ENCODE assay signal across 13 cellular contexts in the genomic region with DNA sequence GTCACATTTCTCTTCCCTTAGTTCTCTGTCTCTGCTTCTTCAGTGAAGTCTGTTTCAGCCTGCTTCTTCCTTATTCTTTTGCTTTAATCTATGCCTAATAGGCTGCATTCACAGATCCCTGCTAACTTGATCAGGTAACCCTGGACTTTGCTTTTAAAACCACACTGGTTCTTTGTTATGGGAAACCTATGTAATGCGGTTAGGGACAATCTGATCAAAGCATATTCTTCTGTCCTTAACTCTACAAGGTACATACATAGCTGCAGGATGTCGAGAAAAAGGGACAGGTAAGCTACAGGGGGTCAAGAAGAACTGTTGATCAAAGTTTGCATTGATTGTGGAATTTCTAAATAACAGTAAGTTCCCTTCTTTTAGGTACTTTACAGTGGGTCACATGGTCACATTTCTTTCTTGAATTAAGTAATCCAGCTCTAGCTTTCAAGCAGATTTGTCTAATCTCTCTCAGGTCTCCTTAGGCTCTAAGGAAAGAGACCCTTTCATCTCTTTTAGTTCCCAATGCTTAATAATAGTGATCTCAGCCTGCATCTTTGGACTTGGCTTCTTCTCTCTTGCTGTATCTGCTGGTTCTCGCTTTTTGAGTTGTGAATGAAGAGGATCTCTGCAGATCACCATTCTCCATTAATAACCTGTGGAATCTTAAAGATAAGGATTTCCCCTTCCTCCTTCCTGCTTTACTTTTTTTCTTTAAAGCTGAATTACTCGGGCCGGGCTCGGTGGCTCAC. TPM values are rescaled to one million over a fixed set of nuclear protein-coding genes. Genes with fewer than 3 reads are reported as not detected.
A peak's percentile ranks its signal among the peaks of the same experiment; 100 is the strongest.
DNase-seq lines count a peak whose midpoint lies in the region; ATAC-seq and TF ChIP-seq lines count a peak whose summit lies in the region.
"Had no signal": no experiment of that assay in that cellular context is flagged by ENCODE, and none has a peak within 500 bp of the region (broad histone marks: within the 10 kb centered on the region; RNA-seq: fewer than 3 reads in every experiment).

No MANE protein-coding gene starts in this region.

- peaks cover 18% of the 10 kb centered on the region for H3K4me1 ChIP-seq in fibroblast of lung (ENCODE audit: control insufficient read depth, extremely low read depth, insufficient read depth, low read length)
- peaks cover 0 to 56% (median 28%) of the 10 kb centered on the region in 4 donors for H3K4me1 ChIP-seq in tibial artery

- peaks cover 7% of the 10 kb centered on the region for H3K36me3 Mint-ChIP-seq in activated naive CD4-positive, alpha-beta T cell treated with anti-CD3 and anti-CD28 coated beads, Interleukin-2, amount 50 U/mL, for 24 hours
- peaks cover 15% of the 10 kb centered on the region for H3K36me3 Mint-ChIP-seq in type B pancreatic cell
- H3K36me3 Mint-ChIP-seq: WTC11 had no signal

- TF ChIP-seq CTCF in fibroblast of lung (conservative IDR thresholded peaks at IDR 0.05 in 1 of 2, IDR thresholded peaks at IDR 0.05 in 1 of 2; ENCODE audit: low read depth in 1 of 2, low read length in 2 of 2) (no peak), type B pancreatic cell (conservative IDR thresholded peaks at IDR 0.05) (no peak), tibial artery (IDR thresholded peaks at IDR 0.05) (no peak)

- peaks cover 66% of the 10 kb centered on the region for H3K4me1 Mint-ChIP-seq in activated naive CD4-positive, alpha-beta T cell treated with anti-CD3 and anti-CD28 coated beads, Interleukin-2, amount 50 U/mL, for 24 hours
- H3K4me1 Mint-ChIP-seq in type B pancreatic cell (ENCODE audit: unreplicated experiment), result peaks cover 57% of the 10 kb centered on the region

- H3K27ac ChIP-seq in fibroblast of lung (ENCODE audit: insufficient read depth, low read length) (peak overlapping the region; percentile 29), tibial artery (no peak overlapping the region)
- H3K27ac ChIP-seq: coronary artery had no signal

- no peaks in the 10 kb centered on the region for H3K27me3 Mint-ChIP-seq in activated naive CD4-positive, alpha-beta T cell treated with anti-CD3 and anti-CD28 coated beads, Interleukin-2, amount 50 U/mL, for 24 hours
- no peaks in the 10 kb centered on the region for H3K27me3 Mint-ChIP-seq in type B pancreatic cell

- no peak for ATAC-seq in HG02623 (IDR thresholded peaks at IDR 0.05; ENCODE audit: unreplicated experiment)
- ATAC-seq: WTC11 had no signal

- peaks cover 47% of the 10 kb centered on the region for H3K79me2 ChIP-seq in fibroblast of lung (ENCODE audit: control insufficient read depth, insufficient read depth, low read length)

- H3K4me3 ChIP-seq in fibroblast of lung (replicated peaks in 1 of 4; ENCODE audit: control extremely low read depth in 1 of 4, insufficient read depth in 1 of 4, low read depth in 3 of 4, low read length in 4 of 4), result no peak overlapping the region
- no peak overlapping the region for H3K4me3 ChIP-seq in tibial artery
- H3K4me3 ChIP-seq: coronary artery, skin epidermis had no signal

- H3K4me3 Mint-ChIP-seq in activated naive CD4-positive, alpha-beta T cell treated with anti-CD3 and anti-CD28 coated beads, Interleukin-2, amount 50 U/mL, for 24 hours, result peak overlapping the region; percentile 75
- peak overlapping the region; percentile 73 for H3K4me3 Mint-ChIP-seq in type B pancreatic cell
- H3K4me3 Mint-ChIP-seq: WTC11 had no signal

- H3K27ac Mint-ChIP-seq in activated naive CD4-positive, alpha-beta T cell treated with anti-CD3 and anti-CD28 coated beads, Interleukin-2, amount 50 U/mL, for 24 hours, result peak overlapping the region; percentile 70
- H3K27ac Mint-ChIP-seq in type B pancreatic cell, result peak overlapping the region; percentile 45

- H3K9me3 ChIP-seq in fibroblast of lung (ENCODE audit: control insufficient read depth, insufficient read depth, low read depth, low read length) (no peaks in the 10 kb centered on the region), tibial artery (no peaks in the 10 kb centered on the region)

- no peak overlapping the region for H3K4me2 ChIP-seq in fibroblast of lung (ENCODE audit: extremely low read depth, insufficient read depth, low read length)

- intact Hi-C loops in tibial artery (cut with DNase I; ENCODE audit: low total_unique reads), result no loop called here

- H3K9me3 Mint-ChIP-seq in activated naive CD4-positive, alpha-beta T cell treated with anti-CD3 and anti-CD28 coated beads, Interleukin-2, amount 50 U/mL, for 24 hours, result no peaks in the 10 kb centered on the region
- H3K9me3 Mint-ChIP-seq in type B pancreatic cell, result no peaks in the 10 kb centered on the region
- H3K9me3 Mint-ChIP-seq: WTC11 had no signal

- H3K9ac ChIP-seq in fibroblast of lung (ENCODE audit: insufficient read depth, low read length), result no peak overlapping the region

- no peaks in the 10 kb centered on the region for H4K20me1 ChIP-seq in fibroblast of lung (ENCODE audit: control insufficient read depth, extremely low read depth, insufficient read depth, low read length)

- H3K27me3 ChIP-seq in fibroblast of lung (ENCODE audit: control insufficient read depth, insufficient read depth, low read length), result no peaks in the 10 kb centered on the region
- no peaks in the 10 kb centered on the region for H3K27me3 ChIP-seq in tibial artery

- DNase-seq in activated naive CD4-positive, alpha-beta T cell treated with Interleukin-2 at 50 U/mL for 16 hours, result no peak
- peak; percentile 89 for DNase-seq in SW480 (ENCODE audit: low spot score)
- DNase-seq in fibroblast of lung (ENCODE audit: low read depth in 2 of 2), result no peak
- DNase-seq in type B pancreatic cell (ENCODE audit: extremely low spot score, unreplicated experiment), result no peak
- DNase-seq in HK-2 (ENCODE audit: unreplicated experiment), result no peak
- DNase-seq in tibial artery, result no peak
- DNase-seq: activated gamma-delta T cell treated with Interleukin-2 at 50 U/mL for 16 hours had no signal

- no peak overlapping the region for H2AFZ ChIP-seq in fibroblast of lung (ENCODE audit: low read length)

- H3K36me3 ChIP-seq in fibroblast of lung (ENCODE audit: control insufficient read depth, insufficient read depth, low read length) (no peaks in the 10 kb centered on the region), tibial artery (peaks cover 0 to 5% (median 0%) of the 10 kb centered on the region in 3 donors)

RNA-seq across cellular contexts. Expression of a gene that starts 3.8 kb away (rescaled TPM):
- total RNA-seq in fibroblast of lung (80.9 and 97.9 TPM in 2 replicates), type B pancreatic cell (ENCODE audit: low replicate concordance) (196 and 229 TPM in 2 replicates)
- polyA plus RNA-seq in fibroblast of lung, result 305 and 324 TPM in 2 replicates
- 292 and 325 TPM in 2 replicates for polyA plus RNA-seq in fibroblast of lung (2012)
- polyA minus RNA-seq in fibroblast of lung (ENCODE audit: low replicate concordance), result 79.6 and 97.1 TPM in 2 replicates

RNA-seq across cellular contexts. Expression of a gene that starts 28.0 kb away (rescaled TPM):
- under 0.01 and 0.17 TPM in 2 replicates for total RNA-seq in fibroblast of lung
- 0.07 and 0.34 TPM in 2 replicates for polyA plus RNA-seq in fibroblast of lung
- polyA plus RNA-seq in fibroblast of lung (2012), result 0.42 TPM in 1 of 2 replicates, not detected in the other
- not detected in 2 replicates for polyA minus RNA-seq in fibroblast of lung (ENCODE audit: low replicate concordance)
- 0.24 and 0.65 TPM in 2 replicates for total RNA-seq in type B pancreatic cell (ENCODE audit: low replicate concordance)

RNA-seq across cellular contexts. Expression of a gene that starts 35.5 kb away (rescaled TPM):
- total RNA-seq in fibroblast of lung (not detected in 2 replicates), type B pancreatic cell (ENCODE audit: low replicate concordance) (not detected in 2 replicates)
- 0.03 TPM in 1 of 2 replicates, not detected in the other for polyA plus RNA-seq in fibroblast of lung
- polyA plus RNA-seq in fibroblast of lung (2012), result not detected in 2 replicates
- polyA minus RNA-seq in fibroblast of lung (ENCODE audit: low replicate concordance), result not detected in 2 replicates
- total RNA-seq: NCI-H460 had no signal

RNA-seq across cellular contexts. Expression of a gene that starts 48.2 kb away (rescaled TPM):
- total RNA-seq in fibroblast of lung, result 305 and 311 TPM in 2 replicates
- polyA plus RNA-seq in fibroblast of lung, result 1,057 and 1,326 TPM in 2 replicates
- 1,195 and 1,479 TPM in 2 replicates for polyA plus RNA-seq in fibroblast of lung (2012)
- 197 and 204 TPM in 2 replicates for polyA minus RNA-seq in fibroblast of lung (ENCODE audit: low replicate concordance)
- total RNA-seq in type B pancreatic cell (ENCODE audit: low replicate concordance), result 1,366 and 2,469 TPM in 2 replicates

RNA-seq across cellular contexts. Expression of a gene that starts 48.8 kb away (rescaled TPM):
- total RNA-seq in fibroblast of lung (20.5 and 27.7 TPM in 2 replicates), type B pancreatic cell (ENCODE audit: low replicate concordance) (87.8 and 227 TPM in 2 replicates)
- 64.0 and 71.1 TPM in 2 replicates for polyA plus RNA-seq in fibroblast of lung
- 31.4 and 34.1 TPM in 2 replicates for polyA plus RNA-seq in fibroblast of lung (2012)
- 50.3 and 60.6 TPM in 2 replicates for polyA minus RNA-seq in fibroblast of lung (ENCODE audit: low replicate concordance)
